In genomic region chr11:1679881-1680280, GRCh38 we compare ENCODE assay signal across 23 cellular contexts. TPM values are rescaled to one million over a fixed set of nuclear protein-coding genes. Genes with fewer than 3 reads are reported as not detected.
A peak's percentile ranks its signal among the peaks of the same experiment; 100 is the strongest.
DNase-seq lines count a peak whose midpoint lies in the region; ATAC-seq and TF ChIP-seq lines count a peak whose summit lies in the region.
"Had no signal": no experiment of that assay in that cellular context is flagged by ENCODE, and none has a peak within 500 bp of the region (broad histone marks: within the 10 kb centered on the region; RNA-seq: fewer than 3 reads in every experiment).

No MANE protein-coding gene starts in this region.

- no peaks in the 10 kb centered on the region for H3K36me3 ChIP-seq in liver (ENCODE audit: control insufficient read depth in 4 of 4, insufficient read depth in 3 of 4, low read depth in 1 of 4, low read length in 3 of 4)

- no peaks in the 10 kb centered on the region for H3K27me3 ChIP-seq in liver (ENCODE audit: control insufficient read depth in 4 of 4, insufficient read depth in 4 of 4, low read length in 3 of 4)

- no peak for TF ChIP-seq RAD21 in liver (IDR thresholded peaks at IDR 0.05)

- no peak overlapping the region for H3K4me3 ChIP-seq in liver (ENCODE audit: low read depth in 1 of 3, low read length in 3 of 3)
- H3K4me3 ChIP-seq: GM23248 had no signal

- DNase-seq in left lobe of liver (ENCODE audit: low spot score) (peak; percentile 44), mesenteric fat pad (ENCODE audit: low spot score) (peak; percentile 45), posterior vena cava (ENCODE audit: low spot score) (peak; percentile 41), LoVo (ENCODE audit: low spot score) (no peak), substantia nigra (lab: John Stamatoyannopoulos, UW) (no peak)
- DNase-seq: C1 segment of cervical spinal cord; Calu3; CD4-positive, alpha-beta memory T cell; COR-L47; DMS53; DMS79 treated with DMSO at 0.1 percent for 48 hours; GF-D8; GM23248; H9 had no signal

- WGBS in liver = 76% methylated on average over 10 of the region's 10 CpGs

- H3K9ac ChIP-seq in liver (ENCODE audit: low read depth in 1 of 2, low read length in 2 of 2) = no peak overlapping the region
- H3K9ac ChIP-seq: GM23248 had no signal

- no peak for ATAC-seq in left lobe of liver
- ATAC-seq in GM21576 (IDR thresholded peaks at IDR 0.05; ENCODE audit: unreplicated experiment) = no peak
- ATAC-seq: HCT116 had no signal

- H3K27ac ChIP-seq in liver (ENCODE audit: low read depth in 1 of 2, low read length in 2 of 2) (peak overlapping the region; percentile 35 to 58), substantia nigra (ENCODE audit: low read depth, low read length, poor library complexity, severe bottlenecking) (no peak overlapping the region)
- H3K27ac ChIP-seq: GM23248 had no signal

- no peak for TF ChIP-seq CTCF in liver (IDR thresholded peaks at IDR 0.05; ENCODE audit: low read depth, low read length, missing input control)

- H3K4me1 ChIP-seq in liver (ENCODE audit: control insufficient read depth in 4 of 4, insufficient read depth in 4 of 4, low read length in 3 of 4) = peaks cover 13 to 34% (median 16%) of the 10 kb centered on the region in 4 donors

- intact Hi-C loops in posterior vena cava (cut with DNase I) = no loop called here

- H3K9me3 ChIP-seq in liver (ENCODE audit: control insufficient read depth in 4 of 4, low read length in 3 of 4) = no peaks in the 10 kb centered on the region

TF ChIP-seq in liver, 16 proteins besides CTCF, POLR2A, EP300 and RAD21:
- no peak for TF ChIP-seq HNF4G (IDR thresholded peaks at IDR 0.05)
- no peak for TF ChIP-seq GABPA (IDR thresholded peaks at IDR 0.05 in 1 of 2, conservative IDR thresholded peaks at IDR 0.05 in 1 of 2)
- TF ChIP-seq HNF4A (conservative IDR thresholded peaks at IDR 0.05) = no peak
- TF ChIP-seq ATF3 (IDR thresholded peaks at IDR 0.05) = no peak
- no peak for TF ChIP-seq FOXA1 (IDR thresholded peaks at IDR 0.05)
- TF ChIP-seq FOXA2 (IDR thresholded peaks at IDR 0.05) = no peak

RNA-seq across cellular contexts. Expression of gene KRTAP5-6, which starts 17.1 kb away (rescaled TPM):
- total RNA-seq in left lobe of liver = 1.4 TPM
- total RNA-seq in liver = under 1 TPM in 1 of 2 donors, not detected in 1; 0.84 TPM
- 1 to 10 TPM in 1 of 2 donors, not detected in 1; 1.2 TPM for polyA plus RNA-seq in liver
- not detected for total RNA-seq in mesenteric fat pad
- total RNA-seq in posterior vena cava = not detected
- total RNA-seq: A172; A673; Calu3; CD4-positive, alpha-beta memory T cell; Daoy; G401; GM23248; H1; H9 had no signal
- polyA plus RNA-seq: BJ; CD4-positive, alpha-beta memory T cell; GM23248; H1 had no signal

RNA-seq across cellular contexts. Expression of gene KRTAP5-5, which starts 50.3 kb away (rescaled TPM):
- total RNA-seq in left lobe of liver (not detected), liver (not detected), mesenteric fat pad (not detected), posterior vena cava (not detected)
- polyA plus RNA-seq in liver = not detected
- total RNA-seq: A172; A673; Calu3; CD4-positive, alpha-beta memory T cell; Daoy; G401; GM23248; H1; H9 had no signal
- polyA plus RNA-seq: BJ; CD4-positive, alpha-beta memory T cell; GM23248 had no signal

RNA-seq across cellular contexts. Expression of gene KRTAP5-4, which starts 57.9 kb away (rescaled TPM):
- total RNA-seq in left lobe of liver = not detected
- not detected for total RNA-seq in liver
- not detected for polyA plus RNA-seq in liver
- total RNA-seq in mesenteric fat pad = not detected
- total RNA-seq in posterior vena cava = not detected
- total RNA-seq: A172; A673; Calu3; CD4-positive, alpha-beta memory T cell; Daoy; G401; GM23248; H1; H9 had no signal
- polyA plus RNA-seq: BJ; CD4-positive, alpha-beta memory T cell; GM23248; H1 had no signal

Comparison
In these comparisons a context has a peak if more than half of its experiments do, and no peak if none do; other contexts are left out.
1. DNase-seq: peak in left lobe of liver (single experiment), mesenteric fat pad (single experiment) and posterior vena cava (single experiment); none in LoVo (single experiment) and substantia nigra (0 of 49).